Comparison of ENCODE assay signal across 22 cellular contexts in genomic region chr4:83828601-83829000, GRCh38.
"Had no signal": no experiment of that assay in that cellular context is flagged by ENCODE, and none has a peak within 500 bp of the region (broad histone marks: within the 10 kb centered on the region; RNA-seq: fewer than 3 reads in every experiment).

No MANE protein-coding gene starts in this region.

- H3K27ac ChIP-seq: pancreas, prostate gland, spleen, tibial nerve, VCaP had no signal

- H3K4me1 ChIP-seq: pancreas, prostate gland, spleen, tibial nerve had no signal

- H3K27me3 ChIP-seq: pancreas, spleen, tibial nerve had no signal

- H3K9me3 ChIP-seq: pancreas, prostate gland, tibial nerve had no signal

- H3K36me3 ChIP-seq: pancreas, prostate gland, spleen, tibial nerve had no signal

- H3K4me3 ChIP-seq: pancreas, prostate gland, spleen, tibial nerve had no signal

- DNase-seq: activated CD4-positive, alpha-beta T cell treated with anti-CD3 and anti-CD28 coated beads for 4 hours; activated CD4-positive, alpha-beta T cell treated with anti-CD3 and anti-CD28 coated beads, Interleukin-2, amount 50 U/mL, for 4 hours; activated effector memory CD4-positive, alpha-beta T cell treated with anti-CD3 and anti-CD28 coated beads, Interleukin-2, amount 50 U/mL, for 16 hours; activated naive CD4-positive, alpha-beta T cell treated with anti-CD3 and anti-CD28 coated beads for 36 hours; activated naive CD8-positive, alpha-beta T cell treated with anti-CD3 and anti-CD28 coated beads for 36 hours; amniotic stem cell; caudate nucleus; cortex of kidney; effector memory CD8-positive, alpha-beta T cell; erythroblast; head of caudate nucleus; hippocampal formation; immature natural killer cell; naive thymus-derived CD8-positive, alpha-beta T cell; nucleus accumbens; pancreas; retina; spleen; stimulated activated naive CD4-positive, alpha-beta T cell treated with Interleukin-2 at 50 U/mL for 16 hours had no signal
